Comparison of ENCODE assay signal across 9 cellular contexts in genomic region chr14:63039800-63040380, GRCh38. TPM values are rescaled to one million over a fixed set of nuclear protein-coding genes. Genes with fewer than 3 reads are reported as not detected.
DNase-seq lines count a peak whose midpoint lies in the region; ATAC-seq and TF ChIP-seq lines count a peak whose summit lies in the region.
"Had no signal": no experiment of that assay in that cellular context is flagged by ENCODE, and none has a peak within 500 bp of the region (broad histone marks: within the 10 kb centered on the region; RNA-seq: fewer than 3 reads in every experiment).

No MANE protein-coding gene starts in this region.

- H3K27ac ChIP-seq in coronary artery, result no peak overlapping the region

- H3K4me3 ChIP-seq in epithelial cell of proximal tubule (ENCODE audit: low read depth, low read length) (no peak overlapping the region), coronary artery (no peak overlapping the region)

- no peak for ATAC-seq in HG02938 (IDR thresholded peaks at IDR 0.05; ENCODE audit: unreplicated experiment)

- TF ChIP-seq CTCF in epithelial cell of proximal tubule (conservative IDR thresholded peaks at IDR 0.05; ENCODE audit: low read depth, low read length), result peak; percentile 55
- TF ChIP-seq CTCF in coronary artery (IDR thresholded peaks at IDR 0.05), result no peak

- DNase-seq in NCI-H2227 (lab: John Stamatoyannopoulos, UW; ENCODE audit: unreplicated experiment), result peak; percentile 1
- DNase-seq in NCI-H2227 treated with DMSO at 0.1 percent for 48 hours (lab: John Stamatoyannopoulos, UW), result no peak
- DNase-seq in NCI-H748 (lab: John Stamatoyannopoulos, UW; ENCODE audit: unreplicated experiment), result peak; percentile 81
- peak; percentile 15 for DNase-seq in epithelial cell of proximal tubule (ENCODE audit: low read depth)
- DNase-seq in stromal cell of bone marrow (ENCODE audit: low read depth), result peak; percentile 17
- no peak for DNase-seq in GOT3 (lab: John Stamatoyannopoulos, UW)
- no peak for DNase-seq in coronary artery (ENCODE audit: low spot score)

RNA-seq across cellular contexts. Expression of gene KCNH5, which starts 5.4 kb away (rescaled TPM):
- total RNA-seq in epithelial cell of proximal tubule, result not detected in 2 replicates
- total RNA-seq: B cell had no signal

Comparison
In these comparisons a context has a peak if more than half of its experiments do, and no peak if none do; other contexts are left out.
1. DNase-seq: peak in NCI-H2227 (single experiment), NCI-H748 (single experiment), epithelial cell of proximal tubule (single experiment) and stromal cell of bone marrow (single experiment); none in NCI-H2227 treated with DMSO at 0.1 percent for 48 hours (single experiment), GOT3 (single experiment) and coronary artery (single experiment).